8 cellular contexts compared by ENCODE assay signal in the genomic region with DNA sequence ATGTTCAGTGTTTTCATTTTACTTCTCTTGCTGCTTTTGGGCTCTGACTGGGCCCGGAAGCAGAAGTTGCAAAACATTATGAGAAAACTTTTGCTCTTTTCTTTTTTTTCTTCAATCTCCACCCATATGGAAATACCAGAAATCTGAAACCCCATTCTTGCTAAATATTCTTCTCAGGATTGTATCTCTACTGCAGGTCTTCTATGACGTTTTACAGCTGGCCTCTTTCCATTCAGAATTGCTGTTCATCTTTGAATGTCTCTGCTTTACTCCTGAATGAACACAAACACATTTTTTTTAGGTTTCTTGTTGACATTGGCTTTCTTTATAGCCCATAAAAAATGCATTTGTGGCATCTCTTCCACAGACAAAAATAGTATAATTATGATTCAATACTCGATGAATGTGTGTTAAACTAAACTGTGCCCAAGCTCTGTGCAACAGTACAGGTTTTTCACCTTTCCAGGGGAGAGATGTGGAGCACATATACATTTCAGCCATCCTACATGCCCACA. TPM values are rescaled to one million over a fixed set of nuclear protein-coding genes. Genes with fewer than 3 reads are reported as not detected.
A peak's percentile ranks its signal among the peaks of the same experiment; 100 is the strongest.
DNase-seq lines count a peak whose midpoint lies in the region; ATAC-seq and TF ChIP-seq lines count a peak whose summit lies in the region.

No MANE protein-coding gene starts in this region.

- CTCF ChIA-PET in AG04449 (lab: Yijun Ruan, JAX): no interaction called here

- TF ChIP-seq EP300 in upper lobe of left lung (IDR thresholded peaks at IDR 0.05): no peak

- H3K9me2 ChIP-seq in SU-DHL-6 (replicated peaks; ENCODE audit: insufficient read depth, low read length): no peaks in the 10 kb centered on the region

- H3K36me3 ChIP-seq in SU-DHL-6 (ENCODE audit: low read length) (peaks cover 31% of the 10 kb centered on the region), upper lobe of left lung (no peaks in the 10 kb centered on the region)

- peak overlapping the region; percentile 27 for H3K9ac ChIP-seq in SU-DHL-6 (ENCODE audit: low read length)

- H3K4me3 ChIP-seq in AG04449 (ENCODE audit: low read depth, low read length) (no peak overlapping the region), SU-DHL-6 (ENCODE audit: insufficient read depth, low read length, poor library complexity, severe bottlenecking) (no peak overlapping the region), fibroblast of pulmonary artery (replicated peaks; ENCODE audit: low read depth, low read length) (no peak overlapping the region), upper lobe of left lung (no peak overlapping the region)

- ATAC-seq in GM18868 (IDR thresholded peaks at IDR 0.05; ENCODE audit: unreplicated experiment) (peak; percentile 43), HG03432 (IDR thresholded peaks at IDR 0.05; ENCODE audit: unreplicated experiment) (peak; percentile 56), upper lobe of left lung (ENCODE audit: low FRiP score in 2 of 2) (peak in 1 of 2 donors; percentile 84)

- H3K4me1 ChIP-seq in upper lobe of left lung: peaks cover 0 to 10% (median 3%) of the 10 kb centered on the region in 4 donors

- H3K79me2 ChIP-seq in SU-DHL-6 (ENCODE audit: insufficient read depth, low read length): peaks cover 97% of the 10 kb centered on the region

- H3F3A ChIP-seq in SU-DHL-6 (ENCODE audit: insufficient read depth): peaks cover 91% of the 10 kb centered on the region

- TF ChIP-seq CTCF in AG04449 (IDR thresholded peaks at IDR 0.05; ENCODE audit: insufficient read depth, low read length, missing control alignments) (no peak), SU-DHL-6 (IDR thresholded peaks at IDR 0.05; ENCODE audit: insufficient read depth, low read length, poor library complexity, severe bottlenecking) (no peak), fibroblast of pulmonary artery (IDR thresholded peaks at IDR 0.05; ENCODE audit: low read length, missing control alignments) (no peak), upper lobe of left lung (IDR thresholded peaks at IDR 0.05) (no peak)

- H2AFZ ChIP-seq in SU-DHL-6 (ENCODE audit: low read depth, low read length, severe bottlenecking): no peak overlapping the region

- peak overlapping the region; percentile 100 for H3K27ac ChIP-seq in SU-DHL-6 (ENCODE audit: low read depth, low read length)
- peak overlapping the region; percentile 64 to 83 (median 74) for H3K27ac ChIP-seq in upper lobe of left lung

- H3K9me3 ChIP-seq in SU-DHL-6 (ENCODE audit: insufficient read depth, low read length) (no peaks in the 10 kb centered on the region), upper lobe of left lung (no peaks in the 10 kb centered on the region)

- 30 to 33% methylated on average over 3 of the region's 3 CpGs for WGBS in upper lobe of left lung, 2 donors

- no peaks in the 10 kb centered on the region for H4K20me1 ChIP-seq in SU-DHL-6 (ENCODE audit: low read depth, low read length)

- DNase-seq in AG04449 (ENCODE audit: low read depth, low spot score): peak; percentile 99
- DNase-seq in fibroblast of pulmonary artery (ENCODE audit: low read depth): peak; percentile 98
- DNase-seq in upper lobe of left lung: no peak
- no peak for DNase-seq in hippocampal formation (lab: John Stamatoyannopoulos, UW)
- no peak for DNase-seq in NK-92 (lab: John Stamatoyannopoulos, UW; ENCODE audit: unreplicated experiment)

- H3K4me2 ChIP-seq in SU-DHL-6 (ENCODE audit: low read depth, low read length, poor library complexity, severe bottlenecking): peak overlapping the region; percentile 99

- POLR2A ChIA-PET in AG04449 (lab: Yijun Ruan, JAX): interaction anchor here (0.8 kb wide), 1 partner anchor 555 kb away, joined by 3 read pairs; no protein-coding TSS in a partner anchor

- TF ChIP-seq POLR2A in upper lobe of left lung (IDR thresholded peaks at IDR 0.05): no peak

- no peaks in the 10 kb centered on the region for H3K27me3 ChIP-seq in SU-DHL-6 (ENCODE audit: low read length)
- H3K27me3 ChIP-seq in upper lobe of left lung: no peaks in the 10 kb centered on the region

RNA-seq across cellular contexts. Expression of a gene that starts 18.8 kb away (rescaled TPM):
- total RNA-seq in upper lobe of left lung: 100 to 1,000 TPM in 3 of 6 donors, 10 to 100 TPM in 3; 70.2 to 171 (median 101) TPM

Comparison
In these comparisons a context has a peak if more than half of its experiments do, and no peak if none do; other contexts are left out.
1. DNase-seq: peak in AG04449 (single experiment) and fibroblast of pulmonary artery (single experiment); none in upper lobe of left lung (0 of 2), hippocampal formation (0 of 2) and NK-92 (single experiment).